ENCODE assay signal across 1 cellular context in genomic region chr11:35912436-35912835, GRCh38. TPM values are rescaled to one million over a fixed set of nuclear protein-coding genes. Genes with fewer than 3 reads are reported as not detected.
"Had no signal": no experiment of that assay in that cellular context is flagged by ENCODE, and none has a peak within 500 bp of the region (broad histone marks: within the 10 kb centered on the region; RNA-seq: fewer than 3 reads in every experiment).

No MANE protein-coding gene starts in this region.

RNA-seq across cellular contexts. Expression of gene LDLRAD3, which starts 31.4 kb away (rescaled TPM):
- polyA plus RNA-seq: IgD-negative memory B cell had no signal
